ENCODE assay signal across 8 cellular contexts in the genomic region with DNA sequence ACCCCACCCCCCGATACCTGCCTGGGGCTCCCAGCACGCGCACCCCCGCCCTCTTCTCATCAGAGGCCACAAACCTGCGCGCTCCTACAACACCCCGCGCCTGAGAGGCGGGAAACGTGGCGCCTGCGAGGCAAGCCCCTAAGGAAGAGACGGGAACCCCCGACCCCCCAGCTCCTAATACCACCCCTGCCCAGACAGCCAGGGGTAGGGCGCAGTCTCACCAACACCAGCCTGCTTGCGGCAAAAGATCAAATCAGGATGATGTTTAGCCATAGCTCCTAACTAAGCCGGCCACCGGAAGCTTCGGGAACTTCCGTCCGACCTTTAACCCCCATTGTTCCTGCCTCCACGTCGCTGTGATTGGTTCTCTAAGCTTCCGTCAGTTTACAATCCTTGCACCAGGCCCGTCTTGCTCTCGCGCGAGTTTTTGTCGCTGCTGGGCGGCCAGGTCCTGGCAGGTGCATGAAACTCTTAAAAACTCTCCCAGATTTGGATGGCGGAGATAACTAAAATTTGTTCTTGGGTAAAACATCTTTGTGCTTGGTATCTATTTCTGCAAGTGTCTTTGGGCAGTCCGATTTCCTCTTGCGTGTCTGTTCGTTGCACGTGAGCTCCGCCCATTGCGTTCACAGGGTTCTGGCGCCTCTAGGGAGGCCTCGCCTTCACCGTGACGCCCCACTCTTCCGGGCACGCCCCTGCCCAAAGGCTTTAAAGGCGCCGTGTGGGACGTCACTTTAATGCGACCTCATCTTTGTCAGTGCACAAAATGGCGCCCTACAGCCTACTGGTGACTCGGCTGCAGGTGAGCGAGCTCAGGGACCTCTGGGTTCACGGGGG. TPM values are rescaled to one million over a fixed set of nuclear protein-coding genes. Genes with fewer than 3 reads are reported as not detected.
A peak's percentile ranks its signal among the peaks of the same experiment; 100 is the strongest.
DNase-seq lines count a peak whose midpoint lies in the region; ATAC-seq and TF ChIP-seq lines count a peak whose summit lies in the region.

Gene ACO2, plus strand, starts transcription at position 737 of the 837 bp plus-strand sequence. Its CDS starts 30 bp downstream, at position 767.
A gene with protein sequence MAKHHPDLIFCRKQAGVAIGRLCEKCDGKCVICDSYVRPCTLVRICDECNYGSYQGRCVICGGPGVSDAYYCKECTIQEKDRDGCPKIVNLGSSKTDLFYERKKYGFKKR (minus strand): TSS at position 312 of the 837 bp plus-strand sequence. CDS start 39 bp downstream, at position 273.

- peak; percentile 98 for DNase-seq in AG10803 (ENCODE audit: low read depth)
- peak; percentile 93 for DNase-seq in NCI-H460 (ENCODE audit: extremely low read depth, low read depth)
- peak; percentile 98 for DNase-seq in activated CD4-positive, CD25-positive, alpha-beta regulatory T cell treated with anti-CD3 and anti-CD28 coated beads, Interleukin-2, amount 50 U/mL, for 72 hours
- peak; percentile 86 to 87 for DNase-seq in cerebellar nuclear complex (lab: John Stamatoyannopoulos, UW)
- peak; percentile 98 for DNase-seq in islet precursor cell
- DNase-seq in stimulated activated CD4-positive, alpha-beta T cell treated with anti-CD3 and anti-CD28 coated beads, Interleukin-12 subunit alpha, Interleukin-12 subunit beta, amount 100 ng/mL, for 48 hours (ENCODE audit: low read depth in 2 of 3, low spot score in 1 of 3), result peak; percentile 96 to 99 (median 98)

- TF ChIP-seq CTCF in AG10803 (conservative IDR thresholded peaks at IDR 0.05; ENCODE audit: low read length), result no peak

- peak; percentile 84 for ATAC-seq in GM19043 (IDR thresholded peaks at IDR 0.05; ENCODE audit: low read depth, unreplicated experiment)
- peak; percentile 79 for ATAC-seq in HG03378 (IDR thresholded peaks at IDR 0.05; ENCODE audit: unreplicated experiment)

- peak within 1 kb of the TSS; percentile 94 for H3K4me3 ChIP-seq in AG10803 (ENCODE audit: low read length)

RNA-seq across cellular contexts. Expression of gene ACO2, which starts in this region (rescaled TPM):
- total RNA-seq in NCI-H460 (2014; rRNA removed; shearing (Covaris generic)), result 66.1 and 72.0 TPM in 2 replicates
- 73.6 and 93.2 TPM in 2 replicates for polyA plus RNA-seq in NCI-H460 (2014; cell fraction: nucleus; rRNA removed)

RNA-seq across cellular contexts. Expression of the second gene that starts in this region (rescaled TPM):
- total RNA-seq in NCI-H460 (2014; rRNA removed; shearing (Covaris generic)), result 66.8 and 69.2 TPM in 2 replicates
- 104 and 139 TPM in 2 replicates for polyA plus RNA-seq in NCI-H460 (2014; cell fraction: nucleus; rRNA removed)

Comparison
In these comparisons a context has a peak if more than half of its experiments do, and no peak if none do; other contexts are left out.
1. Peak in every context shown above with its lines: DNase-seq, ATAC-seq and H3K4me3 ChIP-seq.